Comparison of ENCODE assay signal across 1 cellular context in genomic region chr17:81388612-81389367, GRCh38.
TF ChIP-seq lines count a peak whose summit lies in the region.

No MANE protein-coding gene starts in this region.

TF ChIP-seq in HepG2, 621 proteins besides CTCF, POLR2A, EP300 and RAD21 (continued from another document and continues in another):
- TF ChIP-seq TRAFD1 (CRISPR knock-in tag; IDR thresholded peaks at IDR 0.05; ENCODE audit: borderline replicate concordance) (no peak), ZNF224 (CRISPR knock-in tag; IDR thresholded peaks at IDR 0.05) (no peak), ASH2L (IDR thresholded peaks at IDR 0.05; ENCODE audit: insufficient read length, low read depth, low read length) (no peak), ZNF468 (CRISPR knock-in tag; IDR thresholded peaks at IDR 0.05) (no peak), ZNF256 (CRISPR knock-in tag; conservative IDR thresholded peaks at IDR 0.05) (no peak), PATZ1 (CRISPR knock-in tag; IDR thresholded peaks at IDR 0.05) (peak; percentile 76), SALL1 (CRISPR knock-in tag; IDR thresholded peaks at IDR 0.05) (peak; percentile 18; the same call in 1 of the 2 replicates), SAP130 (CRISPR knock-in tag; IDR thresholded peaks at IDR 0.05; ENCODE audit: low read depth) (peak; percentile 44; the same call in 1 of the 2 replicates), YEATS2 (CRISPR knock-in tag; IDR thresholded peaks at IDR 0.05; ENCODE audit: borderline replicate concordance) (0 out of 2 replicates have a peak, but pooled peaks have one; percentile 18), CREB1 (IDR thresholded peaks at IDR 0.05) (no peak), CREB1 (CRISPR knock-in tag; IDR thresholded peaks at IDR 0.05) (no peak), ZNF570 (CRISPR knock-in tag; IDR thresholded peaks at IDR 0.05; ENCODE audit: borderline replicate concordance) (no peak), POLR2G (IDR thresholded peaks at IDR 0.05; ENCODE audit: low read depth, low read length) (peak; percentile 69), SP1 (IDR thresholded peaks at IDR 0.05) (no peak), SP1 (CRISPR knock-in tag; IDR thresholded peaks at IDR 0.05) (0 out of 2 replicates have a peak, but pooled peaks have one; percentile 23), GATAD2A (CRISPR knock-in tag; IDR thresholded peaks at IDR 0.05) (peak; percentile 24; the same call in 1 of the 2 replicates), ZFY (CRISPR knock-in tag; IDR thresholded peaks at IDR 0.05) (peak; percentile 38; the same call in 1 of the 2 replicates), STAG1 (CRISPR knock-in tag; IDR thresholded peaks at IDR 0.05) (no peak), ZKSCAN5 (CRISPR knock-in tag; IDR thresholded peaks at IDR 0.05) (0 out of 2 replicates have a peak, but pooled peaks have one; percentile 11), ZNF280B (CRISPR knock-in tag; IDR thresholded peaks at IDR 0.05; ENCODE audit: borderline replicate concordance) (peak; percentile 21; the same call in 1 of the 2 replicates), EED (CRISPR knock-in tag; IDR thresholded peaks at IDR 0.05) (0 out of 2 replicates have a peak, but pooled peaks have one; percentile 9), HDAC2 (CRISPR knock-in tag; IDR thresholded peaks at IDR 0.05) (no peak), ZNF879 (CRISPR knock-in tag; IDR thresholded peaks at IDR 0.05) (no peak), RARA (CRISPR knock-in tag; IDR thresholded peaks at IDR 0.05) (0 out of 2 replicates have a peak, but pooled peaks have one; percentile 8), ZFP36L1 (CRISPR knock-in tag; IDR thresholded peaks at IDR 0.05) (no peak), AKAP8 (CRISPR knock-in tag; IDR thresholded peaks at IDR 0.05) (0 out of 2 replicates have a peak, but pooled peaks have one; percentile 18), ARNT2 (CRISPR knock-in tag; IDR thresholded peaks at IDR 0.05; ENCODE audit: low read depth) (peak; percentile 20; the same call in 1 of the 2 replicates), ZNF296 (CRISPR knock-in tag; conservative IDR thresholded peaks at IDR 0.05) (no peak), USF2 (IDR thresholded peaks at IDR 0.05; ENCODE audit: low read depth, low read length) (no peak), USF2 (CRISPR knock-in tag; IDR thresholded peaks at IDR 0.05; ENCODE audit: borderline replicate concordance) (no peak), ZNF550 (CRISPR knock-in tag; IDR thresholded peaks at IDR 0.05; ENCODE audit: borderline replicate concordance) (no peak), ZBTB42 (CRISPR knock-in tag; IDR thresholded peaks at IDR 0.05) (no peak), UBTF (CRISPR knock-in tag; IDR thresholded peaks at IDR 0.05) (peak; percentile 68), PLSCR1 (CRISPR knock-in tag; IDR thresholded peaks at IDR 0.05; ENCODE audit: borderline replicate concordance) (no peak), RBAK (CRISPR knock-in tag; IDR thresholded peaks at IDR 0.05) (no peak), BCL6 (CRISPR knock-in tag; IDR thresholded peaks at IDR 0.05) (no peak), ZNF20 (CRISPR knock-in tag; IDR thresholded peaks at IDR 0.05) (no peak), ZNF687 (CRISPR knock-in tag; IDR thresholded peaks at IDR 0.05) (peak; percentile 54), HNRNPLL (IDR thresholded peaks at IDR 0.05; ENCODE audit: low read depth, low read length, poor library complexity, severe bottlenecking) (peak; percentile 17), NPAS2 (CRISPR knock-in tag; IDR thresholded peaks at IDR 0.05; ENCODE audit: borderline replicate concordance) (no peak), ZNF619 (CRISPR knock-in tag; IDR thresholded peaks at IDR 0.05) (no peak), FOXO1 (CRISPR knock-in tag; IDR thresholded peaks at IDR 0.05) (0 out of 2 replicates have a peak, but pooled peaks have one; percentile 8), NFKBIZ (CRISPR knock-in tag; IDR thresholded peaks at IDR 0.05) (no peak), FOXA3 (CRISPR knock-in tag; IDR thresholded peaks at IDR 0.05) (peak; percentile 47), THAP7 (CRISPR knock-in tag; IDR thresholded peaks at IDR 0.05) (no peak), NR2F6 (IDR thresholded peaks at IDR 0.05) (no peak), NR2F6 (CRISPR knock-in tag; IDR thresholded peaks at IDR 0.05) (no peak), ZNF441 (CRISPR knock-in tag; IDR thresholded peaks at IDR 0.05; ENCODE audit: borderline replicate concordance) (no peak), HMG20B (CRISPR knock-in tag; conservative IDR thresholded peaks at IDR 0.05) (no peak), ARNTL (CRISPR knock-in tag; IDR thresholded peaks at IDR 0.05) (no peak)
